ENCODE assay signal across 12 cellular contexts in the genomic region with DNA sequence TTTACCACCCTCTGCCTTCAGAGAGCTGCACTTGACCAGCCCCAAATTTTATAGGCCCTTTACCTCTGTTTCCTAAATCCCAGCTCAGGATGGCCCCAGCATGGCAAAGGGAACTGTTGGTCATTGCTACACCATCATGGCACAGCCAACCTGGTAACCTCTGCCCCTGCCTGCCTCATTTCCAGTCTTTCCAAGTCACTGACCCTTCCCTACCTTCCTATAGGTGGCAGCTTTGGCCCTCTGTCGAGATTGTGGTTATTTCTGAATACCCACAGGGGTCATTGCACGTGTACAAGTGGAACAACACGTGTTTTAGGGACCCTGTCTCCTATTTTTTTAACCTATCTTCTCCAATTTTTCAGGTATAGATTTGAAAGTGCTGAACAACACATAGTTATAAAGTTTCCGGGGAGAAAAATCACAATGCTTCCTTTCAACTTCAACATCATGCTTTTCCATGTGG. TPM values are rescaled to one million over a fixed set of nuclear protein-coding genes. Genes with fewer than 3 reads are reported as not detected.
DNase-seq lines count a peak whose midpoint lies in the region; ATAC-seq and TF ChIP-seq lines count a peak whose summit lies in the region.
"Had no signal": no experiment of that assay in that cellular context is flagged by ENCODE, and none has a peak within 500 bp of the region (broad histone marks: within the 10 kb centered on the region; RNA-seq: fewer than 3 reads in every experiment).

No MANE protein-coding gene starts in this region.

- peak overlapping the region; percentile 86 for H3K4me3 ChIP-seq in neural cell (ENCODE audit: low read length)
- H3K4me3 ChIP-seq: SJSA1 had no signal

- no peak for ATAC-seq in GM18907 (IDR thresholded peaks at IDR 0.05; ENCODE audit: unreplicated experiment)

- no peaks in the 10 kb centered on the region for H3K9me3 ChIP-seq in neural cell (ENCODE audit: low read length)
- H3K9me3 ChIP-seq: SJSA1 had no signal

- no peaks in the 10 kb centered on the region for H3F3A ChIP-seq in neural cell (ENCODE audit: insufficient read depth, low read length, poor library complexity, severe bottlenecking)

- peak overlapping the region in 4 of 5 experiments; percentile 11 to 90 (median 26) for H3K27ac Mint-ChIP-seq in brain

- peak overlapping the region; percentile 93 to 97 (median 95) for H3K4me3 Mint-ChIP-seq in brain

- DNase-seq in NAMALWA (ENCODE audit: low spot score) (peak; percentile 21), NCI-H1105 treated with DMSO at 0.1 percent for 48 hours (lab: John Stamatoyannopoulos, UW) (no peak)
- no peak for DNase-seq in stimulated activated CD4-positive, alpha-beta T cell treated with anti-CD3 and anti-CD28 coated beads, Interleukin-2, amount 100 ng/mL, for 24 hours
- DNase-seq: amniotic stem cell, DND-41, NCI-H2107 had no signal

- peaks cover 47% of the 10 kb centered on the region for H3K4me1 Mint-ChIP-seq in brain

- no peak for TF ChIP-seq EP300 in neural cell (conservative IDR thresholded peaks at IDR 0.05; ENCODE audit: poor library complexity, severe bottlenecking)

- H4K20me1 ChIP-seq in neural cell (ENCODE audit: insufficient read depth) = no peaks in the 10 kb centered on the region

- H3K27me3 ChIP-seq in neural cell (ENCODE audit: insufficient read depth, low read depth, low read length) = peaks cover 16% of the 10 kb centered on the region

- H3K36me3 Mint-ChIP-seq in brain = no peaks in the 10 kb centered on the region

- no peak overlapping the region for H3K4me2 ChIP-seq in neural cell (ENCODE audit: low read length)

- no peak for TF ChIP-seq RAD21 in neural cell (conservative IDR thresholded peaks at IDR 0.05)

- H3K36me3 ChIP-seq in neural cell (ENCODE audit: insufficient read depth, low read length) = no peaks in the 10 kb centered on the region
- H3K36me3 ChIP-seq: SJSA1 had no signal

- peaks cover 39% of the 10 kb centered on the region for H3K27me3 Mint-ChIP-seq in brain

- H2AFZ ChIP-seq in neural cell (ENCODE audit: low read depth, low read length) = no peak overlapping the region
- H2AFZ ChIP-seq: parathyroid adenoma had no signal

- H3K9me3 Mint-ChIP-seq in brain = no peaks in the 10 kb centered on the region

- no peak overlapping the region for H3K9ac ChIP-seq in neural cell (ENCODE audit: low read length)
- H3K9ac ChIP-seq: parathyroid adenoma had no signal

- H3K27ac ChIP-seq in neural cell (ENCODE audit: low read length) = no peak overlapping the region
- H3K27ac ChIP-seq: parathyroid adenoma, SJSA1 had no signal

- peak; percentile 29 for TF ChIP-seq CTCF in GM12873 (IDR thresholded peaks at IDR 0.05; ENCODE audit: insufficient read depth, low read depth, low read length, missing control alignments)
- peak in 1 of 2 experiments; percentile 40 for TF ChIP-seq CTCF in brain (conservative IDR thresholded peaks at IDR 0.05)
- TF ChIP-seq CTCF in neural cell (IDR thresholded peaks at IDR 0.05; ENCODE audit: poor library complexity, severe bottlenecking) = no peak

- H3K79me2 ChIP-seq in neural cell (replicated peaks; ENCODE audit: insufficient read depth, low read length) = no peaks in the 10 kb centered on the region
- H3K79me2 ChIP-seq: parathyroid adenoma had no signal

- H3K9me2 ChIP-seq in neural cell (ENCODE audit: insufficient read depth, low read length) = no peaks in the 10 kb centered on the region

TF ChIP-seq in neural cell, 6 proteins besides CTCF, POLR2A, EP300 and RAD21:
- no peak for TF ChIP-seq MXI1 (conservative IDR thresholded peaks at IDR 0.05; ENCODE audit: poor library complexity, severe bottlenecking)
- TF ChIP-seq EZH2 (IDR thresholded peaks at IDR 0.05; ENCODE audit: borderline replicate concordance, insufficient read depth, low read length, poor library complexity, severe bottlenecking) = no peak
- TF ChIP-seq REST (IDR thresholded peaks at IDR 0.05; ENCODE audit: borderline replicate concordance) = no peak
- no peak for TF ChIP-seq TAF1 (IDR thresholded peaks at IDR 0.05; ENCODE audit: low read depth)
- no peak for TF ChIP-seq POLR2AphosphoS5 (IDR thresholded peaks at IDR 0.05)
- no peak for TF ChIP-seq SMC3 (conservative IDR thresholded peaks at IDR 0.05; ENCODE audit: poor library complexity)
TF ChIP-seq in neural cell: peak in this region for 0.

RNA-seq across cellular contexts. Expression of gene GALNT18, which starts 2.8 kb away (rescaled TPM):
- 8.1 TPM for polyA plus RNA-seq in brain (ENCODE audit: insufficient read depth, low read depth, low replicate concordance)
- 7.6 and 8.1 TPM in 2 replicates for polyA plus RNA-seq in neural cell
- polyA minus RNA-seq in neural cell = 12.9 and 13.7 TPM in 2 replicates
